8 cellular contexts compared by ENCODE assay signal in genomic region chr19:15432629-15433518, GRCh38. TPM values are rescaled to one million over a fixed set of nuclear protein-coding genes. Genes with fewer than 3 reads are reported as not detected.
DNase-seq lines count a peak whose midpoint lies in the region; ATAC-seq and TF ChIP-seq lines count a peak whose summit lies in the region.

No MANE protein-coding gene starts in this region.

- POLR2A ChIA-PET in RWPE1 (lab: Yijun Ruan, JAX; ENCODE audit: low non-redundant PET) = no interaction called here

- peak overlapping the region; percentile 90 for H3K27ac Mint-ChIP-seq in nephron progenitor cell

- no peaks in the 10 kb centered on the region for H3K36me3 ChIP-seq in Karpas-422 (ENCODE audit: insufficient read depth, low read length)

- DNase-seq in Caki2 (ENCODE audit: low read depth) (peak; percentile 81), Karpas-422 (peak; percentile 96), RWPE1 (ENCODE audit: low spot score) (peak; percentile 98), fibroblast of the aortic adventitia (ENCODE audit: low read depth) (peak; percentile 82), nephron progenitor cell (peak; percentile 95)
- peak; percentile 91 for DNase-seq in activated effector memory CD4-positive, alpha-beta T cell treated with Interleukin-2 at 50 U/mL for 16 hours
- DNase-seq in stimulated activated naive CD4-positive, alpha-beta T cell treated with Interleukin-2 at 50 U/mL for 16 hours (lab: John Stamatoyannopoulos, UW) = peak; percentile 92

- CTCF ChIA-PET in RWPE1 (lab: Yijun Ruan, JAX) = interaction anchor here (0.6 to 1.2 kb wide), 3 partner anchors 14 to 255 kb away, joined by 3 to 6 read pairs (median 3); partner anchors contain the start of gene AKAP8L

- H3K4me3 ChIP-seq in Karpas-422 (ENCODE audit: low read length) (peak overlapping the region; percentile 90), fibroblast of the aortic adventitia (ENCODE audit: low read depth, low read length) (peak overlapping the region; percentile 83)

- no peaks in the 10 kb centered on the region for H3K9me3 ChIP-seq in Karpas-422 (ENCODE audit: low read length)

- peak overlapping the region; percentile 94 for H3K4me3 Mint-ChIP-seq in nephron progenitor cell

- peaks cover 25% of the 10 kb centered on the region for H3K4me1 Mint-ChIP-seq in nephron progenitor cell

- H3K27ac ChIP-seq in Karpas-422 (ENCODE audit: low read length) = no peak overlapping the region
- H3K27ac ChIP-seq in RWPE1 = peak overlapping the region; percentile 85

- no peaks in the 10 kb centered on the region for H3K27me3 ChIP-seq in Karpas-422 (ENCODE audit: low read length)

- H4K20me1 ChIP-seq in Karpas-422 (ENCODE audit: insufficient read depth, low read depth, low read length) = peaks cover 14% of the 10 kb centered on the region; the same call in 1 of the 2 replicates

- peak; percentile 73 for ATAC-seq in GM21423 (IDR thresholded peaks at IDR 0.05; ENCODE audit: unreplicated experiment)

- TF ChIP-seq CTCF in RWPE1 (conservative IDR thresholded peaks at IDR 0.05; ENCODE audit: low read depth) (no peak), fibroblast of the aortic adventitia (IDR thresholded peaks at IDR 0.05; ENCODE audit: insufficient read depth, low read length) (no peak), nephron progenitor cell (IDR thresholded peaks at IDR 0.05) (no peak)

- peaks cover 4% of the 10 kb centered on the region for H3K27me3 Mint-ChIP-seq in nephron progenitor cell (ENCODE audit: low read depth, poor library complexity)

- H3K9me2 ChIP-seq in Karpas-422 (replicated peaks; ENCODE audit: insufficient read depth, low read length) = no peaks in the 10 kb centered on the region

- peak overlapping the region; percentile 82 for H3K9ac ChIP-seq in Karpas-422 (ENCODE audit: low read length)

- peaks cover 22% of the 10 kb centered on the region for H3K4me1 ChIP-seq in Karpas-422 (ENCODE audit: low read length)

- H2AFZ ChIP-seq in Karpas-422 (ENCODE audit: low read length) = peak overlapping the region; percentile 96

- peaks cover 42% of the 10 kb centered on the region for H3K79me2 ChIP-seq in Karpas-422 (ENCODE audit: low read length)

- in situ Hi-C loops in Caki2 (cut with HindIII; ENCODE audit: low pct_unique_long_range_greater_than_20kb, low sequenced_read_pairs) = no loop called here

- peak overlapping the region; percentile 91 for H3K4me2 ChIP-seq in Karpas-422 (ENCODE audit: low read depth, low read length, poor library complexity, severe bottlenecking)

- peaks cover 5% of the 10 kb centered on the region for H3K36me3 Mint-ChIP-seq in nephron progenitor cell (ENCODE audit: low read depth)

- H3K9me3 Mint-ChIP-seq in nephron progenitor cell = no peaks in the 10 kb centered on the region

RNA-seq across cellular contexts. Expression of gene AKAP8L, which starts 14.1 kb away (rescaled TPM):
- total RNA-seq in Caki2 (2014; rRNA removed; shearing (Covaris generic); ENCODE audit: low replicate concordance) = 51.8 and 58.5 TPM in 2 replicates
- total RNA-seq in Karpas-422 (2014; rRNA removed; shearing (Covaris generic); ENCODE audit: low replicate concordance) = 82.4 and 108 TPM in 2 replicates
- total RNA-seq in fibroblast of the aortic adventitia (ENCODE audit: low replicate concordance) = 45.6 and 65.8 TPM in 2 replicates

RNA-seq across cellular contexts. Expression of gene WIZ, which starts 16.9 kb away (rescaled TPM):
- 9.7 and 11.5 TPM in 2 replicates for total RNA-seq in Caki2 (2014; rRNA removed; shearing (Covaris generic); ENCODE audit: low replicate concordance)
- 5.3 and 5.4 TPM in 2 replicates for total RNA-seq in Karpas-422 (2014; rRNA removed; shearing (Covaris generic); ENCODE audit: low replicate concordance)
- total RNA-seq in fibroblast of the aortic adventitia (ENCODE audit: low replicate concordance) = 5.7 and 13.4 TPM in 2 replicates

RNA-seq across cellular contexts. Expression of gene RASAL3, which starts 31.5 kb away (rescaled TPM):
- not detected in 2 replicates for total RNA-seq in Caki2 (2014; rRNA removed; shearing (Covaris generic); ENCODE audit: low replicate concordance)
- 4.0 and 27.1 TPM in 2 replicates for total RNA-seq in Karpas-422 (2014; rRNA removed; shearing (Covaris generic); ENCODE audit: low replicate concordance)
- not detected in 2 replicates for total RNA-seq in fibroblast of the aortic adventitia (ENCODE audit: low replicate concordance)

RNA-seq across cellular contexts. Expression of gene PGLYRP2, which starts 46.4 kb away (rescaled TPM):
- total RNA-seq in Caki2 (2014; rRNA removed; shearing (Covaris generic); ENCODE audit: low replicate concordance) = not detected in 2 replicates
- total RNA-seq in Karpas-422 (2014; rRNA removed; shearing (Covaris generic); ENCODE audit: low replicate concordance) = not detected in 2 replicates
- not detected in 2 replicates for total RNA-seq in fibroblast of the aortic adventitia (ENCODE audit: low replicate concordance)

RNA-seq across cellular contexts. Expression of gene AKAP8, which starts 53.3 kb away (rescaled TPM):
- total RNA-seq in Caki2 (2014; rRNA removed; shearing (Covaris generic); ENCODE audit: low replicate concordance) = 15.8 and 18.9 TPM in 2 replicates
- total RNA-seq in Karpas-422 (2014; rRNA removed; shearing (Covaris generic); ENCODE audit: low replicate concordance) = 11.7 and 19.9 TPM in 2 replicates
- 12.3 and 15.5 TPM in 2 replicates for total RNA-seq in fibroblast of the aortic adventitia (ENCODE audit: low replicate concordance)
